In genomic region chr6:126876446-126876845, GRCh38 we compare ENCODE assay signal across 30 cellular contexts.
"Had no signal": no experiment of that assay in that cellular context is flagged by ENCODE, and none has a peak within 500 bp of the region (broad histone marks: within the 10 kb centered on the region; RNA-seq: fewer than 3 reads in every experiment).

No MANE protein-coding gene starts in this region.

- H3K9me3 ChIP-seq: adrenal gland, body of pancreas had no signal

- H3K27ac ChIP-seq: adrenal gland, body of pancreas, brain microvascular endothelial cell, cardiac muscle cell, VCaP had no signal

- ATAC-seq: activated CD8-positive, alpha-beta T cell treated with anti-CD3 and anti-CD28 coated beads for 36 hours; activated naive CD4-positive, alpha-beta T cell treated with anti-CD3 and anti-CD28 coated beads, Interleukin-2, amount 50 U/mL, for 72 hours; activated T-cell treated with anti-CD3 and anti-CD28 coated beads, Interleukin-2, amount 50 U/mL, for 4 hours; activated T-cell treated with anti-CD3 and anti-CD28 coated beads, Interleukin-2, amount 50 U/mL, for 72 hours; activated T-helper 17 cell treated with anti-CD3 and anti-CD28 coated beads, Interleukin-2, amount 50 U/mL, for 72 hours; body of pancreas; T-helper 17 cell had no signal

- H3K4me3 ChIP-seq: adrenal gland, body of pancreas, cardiac muscle cell had no signal

- H3K36me3 ChIP-seq: adrenal gland, brain microvascular endothelial cell, cardiac muscle cell had no signal

- H3K27me3 ChIP-seq: adrenal gland, body of pancreas, brain microvascular endothelial cell, cardiac muscle cell had no signal

- H3K4me1 ChIP-seq: adrenal gland, body of pancreas had no signal

- DNase-seq: activated B cell treated with CpG ODN at 0.5 μM for 24 hours; activated CD4-positive, alpha-beta memory T cell treated with anti-CD3 and anti-CD28 coated beads for 36 hours; activated CD4-positive, alpha-beta T cell treated with anti-CD3 and anti-CD28 coated beads for 4 hours; activated CD4-positive, alpha-beta T cell treated with anti-CD3 and anti-CD28 coated beads, Interleukin-2, amount 50 U/mL, for 1 hour; activated CD4-positive, alpha-beta T cell treated with anti-CD3 and anti-CD28 coated beads, Interleukin-2, amount 50 U/mL, for 4 hours; activated CD4-positive, CD25-positive, alpha-beta regulatory T cell treated with anti-CD3 and anti-CD28 coated beads, Interleukin-2, amount 50 U/mL, for 72 hours; activated CD8-positive, alpha-beta memory T cell treated with anti-CD3 and anti-CD28 coated beads, Interleukin-2, amount 50 U/mL, for 4 hours; activated CD8-positive, alpha-beta T cell treated with anti-CD3 and anti-CD28 coated beads for 36 hours; activated effector memory CD4-positive, alpha-beta T cell treated with anti-CD3 and anti-CD28 coated beads, Interleukin-2, amount 50 U/mL, for 16 hours; activated gamma-delta T cell treated with Interleukin-2 at 50 U/mL for 16 hours; activated naive CD4-positive, alpha-beta T cell; activated naive CD4-positive, alpha-beta T cell treated with anti-CD3 and anti-CD28 coated beads for 36 hours; activated naive CD4-positive, alpha-beta T cell treated with anti-CD3 and anti-CD28 coated beads, Interleukin-2, amount 50 U/mL, for 16 hours; activated naive CD8-positive, alpha-beta T cell treated with anti-CD3 and anti-CD28 coated beads for 36 hours; activated T-cell treated with anti-CD3 and anti-CD28 coated beads for 4 hours; activated T-cell treated with anti-CD3 and anti-CD28 coated beads, Interleukin-2, amount 50 U/mL, for 1 hour; activated T-cell treated with anti-CD3 and anti-CD28 coated beads, Interleukin-2, amount 50 U/mL, for 4 hours; activated T-cell treated with anti-CD3 and anti-CD28 coated beads, Interleukin-2, amount 50 U/mL, for 72 hours; adrenal gland; amniotic stem cell; aorta; body of pancreas; brain microvascular endothelial cell; caudate nucleus; cerebellar nuclear complex; T-helper 17 cell had no signal
